ENCODE assay signal across 22 cellular contexts in the genomic region with DNA sequence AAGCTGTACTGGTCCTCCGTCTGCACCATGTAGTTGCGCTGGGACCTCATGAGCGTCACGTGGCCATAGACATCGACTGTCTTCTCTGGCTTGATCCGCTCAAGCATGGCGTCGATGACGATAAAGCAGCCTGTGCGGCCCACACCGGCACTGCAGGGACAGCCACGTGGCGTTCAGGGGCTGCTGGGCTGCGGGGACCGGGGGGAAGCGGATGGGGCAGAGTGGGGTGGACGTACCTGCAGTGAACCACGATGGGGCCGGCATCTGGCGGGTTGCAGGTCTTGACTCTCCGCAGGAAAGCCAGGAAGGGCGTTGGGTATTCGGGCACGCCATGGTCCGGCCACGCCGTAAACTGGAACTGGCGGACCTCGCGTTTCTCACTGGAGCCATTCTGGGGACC.
A peak's percentile ranks its signal among the peaks of the same experiment; 100 is the strongest.
DNase-seq lines count a peak whose midpoint lies in the region; ATAC-seq, FAIRE-seq and TF ChIP-seq lines count a peak whose summit lies in the region.
"Had no signal": no experiment of that assay in that cellular context is flagged by ENCODE, and none has a peak within 500 bp of the region (broad histone marks: within the 10 kb centered on the region; RNA-seq: fewer than 3 reads in every experiment).

No MANE protein-coding gene starts in this region.

- no peak overlapping the region for H4K8ac ChIP-seq in IMR-90 (ENCODE audit: low read depth in 2 of 2, low read length in 2 of 2)
- peak overlapping the region; percentile 46; the same call in 1 of the 2 replicates for H4K8ac ChIP-seq in H1 (ENCODE audit: extremely low read depth, insufficient read depth, low read length)

- CTCF ChIA-PET in A673 (lab: Charles Lee) (no interaction called here), IMR-90 (lab: Yijun Ruan, JAX) (no interaction called here), H1 (lab: Charles Lee; ENCODE audit: partially characterized antibody) (no interaction called here)

- no peak overlapping the region for H2AK9ac ChIP-seq in IMR-90 (replicated peaks; ENCODE audit: low read depth, low read length, poor library complexity)

- H3K9me1 ChIP-seq in IMR-90 (ENCODE audit: insufficient read depth, low read length) = no peaks in the 10 kb centered on the region; the same call in 1 of the 2 replicates

- FAIRE-seq in H1 (lab: Jason Lieb, UNC) = no peak
- FAIRE-seq: A204.1, D721Med, G401.6, GM12891, GM19239 had no signal

- H4K20me1 ChIP-seq in IMR-90 (ENCODE audit: insufficient read depth, low read length) (no peaks in the 10 kb centered on the region), H1 (replicated peaks in 1 of 2; ENCODE audit: control insufficient read depth in 1 of 2, insufficient read depth in 2 of 2, low read length in 2 of 2) (peaks cover 5 to 27% of the 10 kb centered on the region in 2 experiments), osteoblast (ENCODE audit: insufficient read depth, low read length) (no peaks in the 10 kb centered on the region)
- H4K20me1 ChIP-seq: BLaER1 treated with 17β-estradiol and CSF1 and Interleukin-3, amounts not matched to agents 10 nM and 100 nM had no signal

- no peaks in the 10 kb centered on the region for H3K27me3 ChIP-seq in A673 (replicated peaks; ENCODE audit: insufficient read depth, low read depth, low read length, poor library complexity)
- no peaks in the 10 kb centered on the region for H3K27me3 ChIP-seq in IMR-90 (ENCODE audit: control insufficient read depth, insufficient read depth, low read length)
- H3K27me3 ChIP-seq in H1 (replicated peaks in 1 of 4; ENCODE audit: control insufficient read depth in 3 of 4, extremely low read depth in 1 of 4, insufficient read depth in 3 of 4, low read length in 3 of 4) = no peaks in the 10 kb centered on the region
- no peaks in the 10 kb centered on the region for H3K27me3 ChIP-seq in osteoblast (ENCODE audit: insufficient read depth, low read length)
- H3K27me3 ChIP-seq: BLaER1 treated with 17β-estradiol and CSF1 and Interleukin-3, amounts not matched to agents 10 nM and 100 nM had no signal

- TF ChIP-seq EP300 in H1 (IDR thresholded peaks at IDR 0.05; ENCODE audit: borderline replicate concordance in 1 of 2, low read depth in 2 of 2, low read length in 2 of 2) = no peak

- no peak overlapping the region for H2BK15ac ChIP-seq in IMR-90 (ENCODE audit: low read depth, low read length)
- no peak overlapping the region for H2BK15ac ChIP-seq in H1 (ENCODE audit: low read length)

- H3K4me2 ChIP-seq in IMR-90 (ENCODE audit: low read depth, low read length) (no peak overlapping the region), H1 (ENCODE audit: insufficient read depth in 1 of 2, low read depth in 2 of 2, low read length in 2 of 2) (no peak overlapping the region), osteoblast (ENCODE audit: insufficient read depth, low read length) (no peak overlapping the region)
- H3K4me2 ChIP-seq: BLaER1 treated with 17β-estradiol and CSF1 and Interleukin-3, amounts not matched to agents 10 nM and 100 nM had no signal

- H3K9me3 ChIP-seq in A673 (ENCODE audit: low read depth, low read length, poor library complexity, severe bottlenecking) = peaks cover 3% of the 10 kb centered on the region
- peaks cover 3% of the 10 kb centered on the region; the same call in 1 of the 2 replicates for H3K9me3 ChIP-seq in IMR-90 (ENCODE audit: control insufficient read depth, insufficient read depth, low read length)
- H3K9me3 ChIP-seq in H1 (ENCODE audit: insufficient read depth in 2 of 2, low read depth in 1 of 2, low read length in 1 of 2) = peaks cover 0 to 4% of the 10 kb centered on the region in 2 experiments; a peak in 1 of 4 replicates
- peaks cover 4% of the 10 kb centered on the region for H3K9me3 ChIP-seq in osteoblast (ENCODE audit: low read depth, low read length)
- H3K9me3 ChIP-seq: Caco-2 had no signal

- no peak for TF ChIP-seq POLR2A in IMR-90 (IDR thresholded peaks at IDR 0.05; ENCODE audit: low read depth, low read length)
- TF ChIP-seq POLR2A in H1 (IDR thresholded peaks at IDR 0.05; ENCODE audit: control extremely low read depth in 1 of 2, low read depth in 2 of 2, low read length in 2 of 2) = no peak

- no peak overlapping the region for H4K5ac ChIP-seq in IMR-90 (ENCODE audit: low read depth, low read length)
- no peak overlapping the region for H4K5ac ChIP-seq in H1 (ENCODE audit: insufficient read length, low read depth, low read length)

- H2BK5ac ChIP-seq in IMR-90 (ENCODE audit: low read depth, low read length, poor library complexity, severe bottlenecking) (no peak overlapping the region), H1 (ENCODE audit: low read depth, low read length) (no peak overlapping the region)

- H4K91ac ChIP-seq in IMR-90 (ENCODE audit: insufficient read depth, low read depth, low read length) (no peak overlapping the region), H1 (replicated peaks; ENCODE audit: insufficient read length, low read length) (no peak overlapping the region)

- TF ChIP-seq CTCF in A673 (conservative IDR thresholded peaks at IDR 0.05; ENCODE audit: low read depth, low read length) (no peak), IMR-90 (conservative IDR thresholded peaks at IDR 0.05; ENCODE audit: low read depth, low read length) (no peak), H1 (IDR thresholded peaks at IDR 0.05; ENCODE audit: control extremely low read depth in 1 of 3, insufficient read depth in 1 of 3, low read depth in 1 of 3, low read length in 3 of 3) (no peak), osteoblast (IDR thresholded peaks at IDR 0.05; ENCODE audit: extremely low read depth, low read depth, low read length) (no peak)

- BruUV-seq in A673 (replicated peaks; lab: Mats Ljungman, UMichigan) = TSS peak; percentile 36
- BruUV-seq in IMR-90 (replicated peaks; lab: Mats Ljungman, UMichigan) = TSS peak; percentile 99

- intact Hi-C loops in A673 (cut with micrococcal nuclease; ENCODE audit: unreplicated experiment) = no loop called here
- intact Hi-C loops in IMR-90 (cut with micrococcal nuclease) = no loop called here

- POLR2A ChIA-PET in A673 (lab: Charles Lee; ENCODE audit: low non-redundant PET) = no interaction called here
- POLR2A ChIA-PET in IMR-90 (lab: Charles Lee; ENCODE audit: unreplicated experiment) = no interaction called here
- POLR2A ChIA-PET in H1 (lab: Charles Lee; ENCODE audit: partially characterized antibody) = no interaction called here

- H2BK20ac ChIP-seq in IMR-90 (ENCODE audit: low read depth, low read length) = no peak overlapping the region
- no peak overlapping the region for H2BK20ac ChIP-seq in H1 (ENCODE audit: low read length)

- H3K79me1 ChIP-seq in IMR-90 (ENCODE audit: low read depth in 1 of 2, low read length in 2 of 2) (no peaks in the 10 kb centered on the region; a peak in 1 of 4 replicates), H1 (ENCODE audit: low read depth, low read length) (no peaks in the 10 kb centered on the region; the same call in 1 of the 2 replicates)

- H3K23ac ChIP-seq in IMR-90 (ENCODE audit: low read depth, low read length) (no peak overlapping the region), H1 (ENCODE audit: insufficient read length) (no peak overlapping the region)

- H3K79me2 ChIP-seq in H1 (ENCODE audit: control insufficient read depth in 1 of 2, insufficient read depth in 2 of 2, low read length in 2 of 2) = no peaks in the 10 kb centered on the region
- no peaks in the 10 kb centered on the region for H3K79me2 ChIP-seq in osteoblast (ENCODE audit: insufficient read depth, low read length)

- no peak overlapping the region for H2BK120ac ChIP-seq in IMR-90 (ENCODE audit: low read depth, low read length)
- no peak overlapping the region for H2BK120ac ChIP-seq in H1 (replicated peaks; ENCODE audit: low read depth, low read length)

- H3K56ac ChIP-seq in IMR-90 (ENCODE audit: extremely low read depth, insufficient read depth, low read length) (no peak overlapping the region), H1 (replicated peaks; ENCODE audit: insufficient read length, low read depth, low read length) (no peak overlapping the region)

- DNase-seq in A673 (ENCODE audit: low spot score) = no peak
- no peak for DNase-seq in IMR-90
- DNase-seq in H1 (ENCODE audit: low read depth in 1 of 2, low spot score in 2 of 2) = no peak
- DNase-seq in osteoblast (ENCODE audit: insufficient read length, low spot score, missing footprints) = peak; percentile 52
- no peak for DNase-seq in NCI-H2227 (lab: John Stamatoyannopoulos, UW; ENCODE audit: unreplicated experiment)
- DNase-seq in T-helper 1 cell = no peak
- DNase-seq in NCI-H2029 (lab: John Stamatoyannopoulos, UW) = no peak
- DNase-seq: 8988T; AML-193; Caco-2; Calu3; CD4-positive, alpha-beta T cell; CD8-positive, alpha-beta T cell; DMS79 treated with DMSO at 0.1 percent for 48 hours; GF-D8 had no signal

- H2AK5ac ChIP-seq in IMR-90 (ENCODE audit: low read depth, low read length) (no peak overlapping the region), H1 (ENCODE audit: low read depth, low read length) (no peak overlapping the region)

- H2AFZ ChIP-seq in IMR-90 (replicated peaks; ENCODE audit: low read length, poor library complexity) (no peak overlapping the region), H1 (ENCODE audit: low read length) (no peak overlapping the region), osteoblast (ENCODE audit: low read length) (no peak overlapping the region)

- H3K9ac ChIP-seq in IMR-90 (ENCODE audit: low read depth, low read length) = no peak overlapping the region
- no peak overlapping the region for H3K9ac ChIP-seq in H1 (replicated peaks in 1 of 4; ENCODE audit: extremely low read depth in 1 of 4, low read depth in 3 of 4, low read length in 3 of 4)
- H3K9ac ChIP-seq: BLaER1 treated with 17β-estradiol and CSF1 and Interleukin-3, amounts not matched to agents 10 nM and 100 nM had no signal

- 97% methylated on average over 29 of the region's 30 CpGs; no CpG with 5 or more reads in 1 of the 2 experiments for WGBS in IMR-90 (ENCODE audit: extremely low coverage in 2 of 2, insufficient read length in 1 of 2), 2 experiments
- WGBS in H1 (ENCODE audit: extremely low coverage in 1 of 2, insufficient coverage in 1 of 2, insufficient read length in 1 of 2, insufficient replicate concordance in 2 of 2, low coverage in 1 of 2, low lambda C conversion rate in 2 of 2, missing lambda C conversion rate in 1 of 2), 2 experiments = 97% methylated on average over 30 of the region's 30 CpGs; no CpG with 5 or more reads in 1 of the 2 experiments

- no peaks in the 10 kb centered on the region for H3K4me1 ChIP-seq in A673 (ENCODE audit: insufficient read depth, low read length, poor library complexity, severe bottlenecking)
- H3K4me1 ChIP-seq in IMR-90 (ENCODE audit: control insufficient read depth, insufficient read depth, low read length) = no peaks in the 10 kb centered on the region
- H3K4me1 ChIP-seq in H1 (replicated peaks in 1 of 4; ENCODE audit: control insufficient read depth in 3 of 4, insufficient read depth in 4 of 4, low read length in 3 of 4) = no peaks in the 10 kb centered on the region
- no peaks in the 10 kb centered on the region for H3K4me1 ChIP-seq in osteoblast (ENCODE audit: insufficient read depth, low read length)
- H3K4me1 ChIP-seq: Caco-2 had no signal

- H3K4me3 ChIP-seq in A673 (ENCODE audit: low read depth, low read length, poor library complexity, severe bottlenecking) = no peak overlapping the region
- no peak overlapping the region for H3K4me3 ChIP-seq in IMR-90 (ENCODE audit: insufficient read depth, low read depth, low read length)
- H3K4me3 ChIP-seq in H1 (ENCODE audit: extremely low read depth in 1 of 4, insufficient read depth in 2 of 4, low read depth in 3 of 4, low read length in 4 of 4) = no peak overlapping the region
- H3K4me3 ChIP-seq in osteoblast (ENCODE audit: insufficient read depth, low read length) = no peak overlapping the region
- H3K4me3 ChIP-seq: BLaER1 treated with 17β-estradiol and CSF1 and Interleukin-3, amounts not matched to agents 10 nM and 100 nM had no signal

- H3K23me2 ChIP-seq in H1 (ENCODE audit: low read depth, low read length) = peaks cover 8% of the 10 kb centered on the region; the same call in 1 of the 2 replicates

- H2BK12ac ChIP-seq in H1 (ENCODE audit: low read depth, low read length) = no peak overlapping the region

- TF ChIP-seq RAD21 in IMR-90 (IDR thresholded peaks at IDR 0.05; ENCODE audit: low read length) (no peak), H1 (IDR thresholded peaks at IDR 0.05 in 1 of 2, conservative IDR thresholded peaks at IDR 0.05 in 1 of 2; ENCODE audit: low read depth in 2 of 2, low read length in 2 of 2) (no peak)

- no peak overlapping the region for H3K27ac ChIP-seq in A673 (ENCODE audit: low read depth, low read length, poor library complexity, severe bottlenecking)
- no peak overlapping the region for H3K27ac ChIP-seq in IMR-90 (ENCODE audit: insufficient read depth, low read length)
- no peak overlapping the region for H3K27ac ChIP-seq in H1 (ENCODE audit: low read depth, low read length)
- no peak overlapping the region for H3K27ac ChIP-seq in osteoblast (ENCODE audit: low read depth, low read length)
- H3K27ac ChIP-seq: BLaER1 treated with 17β-estradiol and CSF1 and Interleukin-3, amounts not matched to agents 10 nM and 100 nM; C4-2B had no signal

- no peak overlapping the region for H3K4ac ChIP-seq in IMR-90 (ENCODE audit: low read depth, low read length)
- H3K4ac ChIP-seq in H1 (replicated peaks; ENCODE audit: insufficient read length, low read depth, low read length) = no peak overlapping the region

- H3K36me3 ChIP-seq in A673 (ENCODE audit: insufficient read depth, low read length, poor library complexity, severe bottlenecking) = peaks cover 80% of the 10 kb centered on the region
- H3K36me3 ChIP-seq in IMR-90 (ENCODE audit: control insufficient read depth, insufficient read depth, low read length) = peaks cover 87% of the 10 kb centered on the region
- peaks cover 60 to 85% (median 81%) of the 10 kb centered on the region in 4 experiments for H3K36me3 ChIP-seq in H1 (ENCODE audit: control insufficient read depth in 2 of 4, insufficient read depth in 4 of 4, low read length in 3 of 4)
- peaks cover 84% of the 10 kb centered on the region for H3K36me3 ChIP-seq in osteoblast (ENCODE audit: insufficient read depth, low read length)

- no peak overlapping the region for H3K14ac ChIP-seq in IMR-90 (replicated peaks; ENCODE audit: low read depth, low read length)
- H3K14ac ChIP-seq in H1 (ENCODE audit: insufficient read length) = no peak overlapping the region

- no peak overlapping the region for H3K18ac ChIP-seq in IMR-90 (ENCODE audit: low read depth, low read length)
- H3K18ac ChIP-seq in H1 (ENCODE audit: extremely low read depth, low read length) = no peak overlapping the region

- no peak for ATAC-seq in IMR-90 (ENCODE audit: low read depth)
- ATAC-seq: CD8-positive, alpha-beta T cell had no signal

- in situ Hi-C loops in IMR-90 (cut with MboI; ENCODE audit: low sequenced_read_pairs) = no loop called here

- dilution Hi-C loops in IMR-90 (cut with HindIII; ENCODE audit: low sequenced_read_pairs, unreplicated experiment) = no loop called here
